Comparison of ENCODE assay signal across 26 cellular contexts in genomic region chr18:5268874-5269273, GRCh38. TPM values are rescaled to one million over a fixed set of nuclear protein-coding genes. Genes with fewer than 3 reads are reported as not detected.
DNase-seq lines count a peak whose midpoint lies in the region; ATAC-seq, FAIRE-seq and TF ChIP-seq lines count a peak whose summit lies in the region.
"Had no signal": no experiment of that assay in that cellular context is flagged by ENCODE, and none has a peak within 500 bp of the region (broad histone marks: within the 10 kb centered on the region; RNA-seq: fewer than 3 reads in every experiment).

No MANE protein-coding gene starts in this region.

- no peak overlapping the region for H3K9ac ChIP-seq in GM12878 (ENCODE audit: control insufficient read depth, insufficient read depth, low read length)
- H3K9ac ChIP-seq: BLaER1 treated with 17β-estradiol and CSF1 and Interleukin-3, amounts not matched to agents 10 nM and 100 nM had no signal

- H3K27ac ChIP-seq in A549 (no peak overlapping the region), HEK293 (ENCODE audit: extremely low read depth, low read depth, low read length) (no peak overlapping the region), GM12878 (ENCODE audit: control insufficient read depth, insufficient read depth) (no peak overlapping the region)
- H3K27ac ChIP-seq: BLaER1 treated with 17β-estradiol and CSF1 and Interleukin-3, amounts not matched to agents 10 nM and 100 nM; C4-2B had no signal

- no peaks in the 10 kb centered on the region for H3K36me3 Mint-ChIP-seq in MCF 10A (ENCODE audit: insufficient read depth, unreplicated experiment)
- no peaks in the 10 kb centered on the region for H3K36me3 Mint-ChIP-seq in activated CD4-positive, alpha-beta memory T cell treated with anti-CD3 and anti-CD28 coated beads, Interleukin-2, amount 10 ng/mL, durations not matched to agents 7 days and 5 days (ENCODE audit: low read depth)

- no peak overlapping the region for H2AFZ ChIP-seq in GM12878 (ENCODE audit: control insufficient read depth, low read depth, low read length)

- FAIRE-seq in A549 (lab: Jason Lieb, UNC) (no peak), GM12878 (lab: Jason Lieb, UNC) (no peak)
- FAIRE-seq: GM12891, GM19239 had no signal

- POLR2A ChIA-PET in A549 (lab: Yijun Ruan, JAX), result no interaction called here
- POLR2A ChIA-PET in HEK293 (lab: Yijun Ruan, JAX), result no interaction called here
- POLR2A ChIA-PET in GM12878 (lab: Charles Lee), result no interaction called here
- POLR2A ChIA-PET in MCF 10A (lab: Yijun Ruan, JAX), result interaction anchor here (0.7 kb wide), 1 partner anchor 223 kb away, joined by 4 read pairs; no protein-coding TSS in a partner anchor
- POLR2A ChIA-PET in activated CD4-positive, alpha-beta memory T cell treated with anti-CD3 and anti-CD28 coated beads, Interleukin-2, amount 10 ng/mL, durations not matched to agents 7 days and 5 days (lab: Charles Lee), result no interaction called here

- SMC1A ChIA-PET in GM12878 (lab: Charles Lee; ENCODE audit: uncharacterized antibody, unreplicated experiment), result no interaction called here

- no peaks in the 10 kb centered on the region for H4K20me1 ChIP-seq in GM12878 (ENCODE audit: control insufficient read depth, insufficient read depth)
- H4K20me1 ChIP-seq: BLaER1 treated with 17β-estradiol and CSF1 and Interleukin-3, amounts not matched to agents 10 nM and 100 nM had no signal

- ATAC-seq in A549, result no peak
- no peak for ATAC-seq in GM12878

- TF ChIP-seq RAD21 in A549 (conservative IDR thresholded peaks at IDR 0.05 in 1 of 2, IDR thresholded peaks at IDR 0.05 in 1 of 2) (no peak), GM12878 (IDR thresholded peaks at IDR 0.05; ENCODE audit: insufficient read depth, low read depth, low read length) (no peak)

- no peak overlapping the region for H3K27ac Mint-ChIP-seq in MCF 10A (ENCODE audit: low read depth, unreplicated experiment)
- H3K27ac Mint-ChIP-seq in activated CD4-positive, alpha-beta memory T cell treated with anti-CD3 and anti-CD28 coated beads, Interleukin-2, amount 10 ng/mL, durations not matched to agents 7 days and 5 days, result no peak overlapping the region
- H3K27ac Mint-ChIP-seq: B cell; CD8-positive, alpha-beta memory T cell had no signal

- in situ Hi-C loops in GM12878 (cut with MboI), result no loop called here

- no peaks in the 10 kb centered on the region for H3K79me2 ChIP-seq in GM12878 (ENCODE audit: control insufficient read depth, insufficient read depth, low read length)

- CTCF ChIA-PET in A549 (lab: Yijun Ruan, JAX) (no interaction called here), HEK293 (lab: Yijun Ruan, JAX) (no interaction called here), GM12878 (lab: Yijun Ruan, JAX) (no interaction called here), MCF 10A (lab: Yijun Ruan, JAX) (no interaction called here)
- CTCF ChIA-PET in activated CD4-positive, alpha-beta memory T cell treated with anti-CD3 and anti-CD28 coated beads, Interleukin-2, amount 10 ng/mL, durations not matched to agents 7 days and 5 days (lab: Charles Lee), result no interaction called here

- no peak overlapping the region for H3K4me3 ChIP-seq in A549
- no peak overlapping the region for H3K4me3 ChIP-seq in HEK293 (ENCODE audit: low read depth, low read length)
- no peak overlapping the region for H3K4me3 ChIP-seq in GM12878
- H3K4me3 ChIP-seq: BLaER1 treated with 17β-estradiol and CSF1 and Interleukin-3, amounts not matched to agents 10 nM and 100 nM had no signal

- TF ChIP-seq CTCF in A549 (IDR thresholded peaks at IDR 0.05) (no peak), HEK293 (tag by site-specific recombination; IDR thresholded peaks at IDR 0.05) (no peak), GM12878 (IDR thresholded peaks at IDR 0.05 in 2 of 3, conservative IDR thresholded peaks at IDR 0.05 in 1 of 3; ENCODE audit: control insufficient read depth in 2 of 3, extremely low read depth in 1 of 3, insufficient read depth in 1 of 3, low read depth in 3 of 3, low read length in 3 of 3) (no peak), MCF 10A (IDR thresholded peaks at IDR 0.05; ENCODE audit: unreplicated experiment) (no peak)

- H3K4me1 Mint-ChIP-seq in MCF 10A (ENCODE audit: insufficient read depth, unreplicated experiment), result no peaks in the 10 kb centered on the region
- no peaks in the 10 kb centered on the region for H3K4me1 Mint-ChIP-seq in activated CD4-positive, alpha-beta memory T cell treated with anti-CD3 and anti-CD28 coated beads, Interleukin-2, amount 10 ng/mL, durations not matched to agents 7 days and 5 days
- H3K4me1 Mint-ChIP-seq: B cell; CD4-positive, alpha-beta memory T cell; CD4-positive, CD25-positive, alpha-beta regulatory T cell; CD8-positive, alpha-beta memory T cell had no signal

- H3K4me1 ChIP-seq in A549 (no peaks in the 10 kb centered on the region), HEK293 (ENCODE audit: control insufficient read depth, insufficient read depth, low read length) (no peaks in the 10 kb centered on the region), GM12878 (ENCODE audit: control insufficient read depth, insufficient read depth, low read length) (no peaks in the 10 kb centered on the region)
- H3K4me1 ChIP-seq: BLaER1 treated with 17β-estradiol and CSF1 and Interleukin-3, amounts not matched to agents 10 nM and 100 nM had no signal

- H3K9me3 ChIP-seq in A549 (no peaks in the 10 kb centered on the region), HEK293 (ENCODE audit: control insufficient read depth, insufficient read depth, low read depth, low read length) (no peaks in the 10 kb centered on the region), GM12878 (replicated peaks; ENCODE audit: control insufficient read depth, insufficient read depth, low read length) (no peaks in the 10 kb centered on the region)

- BruUV-seq in GM12878 (replicated peaks; lab: Mats Ljungman, UMichigan) (no TSS peak), MCF 10A (replicated peaks; lab: Mats Ljungman, UMichigan) (no TSS peak)

- intact Hi-C loops in GM12878 (cut with micrococcal nuclease; ENCODE audit: unreplicated experiment) (no loop called here), MCF 10A (cut with micrococcal nuclease) (no loop called here)

- no peak overlapping the region for H3K4me3 Mint-ChIP-seq in MCF 10A (ENCODE audit: unreplicated experiment)
- no peak overlapping the region for H3K4me3 Mint-ChIP-seq in activated CD4-positive, alpha-beta memory T cell treated with anti-CD3 and anti-CD28 coated beads, Interleukin-2, amount 10 ng/mL, durations not matched to agents 7 days and 5 days
- H3K4me3 Mint-ChIP-seq: B cell; CD4-positive, alpha-beta memory T cell; CD4-positive, CD25-positive, alpha-beta regulatory T cell; CD8-positive, alpha-beta memory T cell had no signal

- H3K4me2 ChIP-seq in A549 (no peak overlapping the region), GM12878 (ENCODE audit: control insufficient read depth, insufficient read depth) (no peak overlapping the region)
- H3K4me2 ChIP-seq: BLaER1 treated with 17β-estradiol and CSF1 and Interleukin-3, amounts not matched to agents 10 nM and 100 nM had no signal

- RAD21 ChIA-PET in GM12878 (lab: Charles Lee; ENCODE audit: unreplicated experiment), result no interaction called here

- peaks cover 33% of the 10 kb centered on the region for H3K9me3 Mint-ChIP-seq in MCF 10A (ENCODE audit: unreplicated experiment)
- peaks cover 4% of the 10 kb centered on the region for H3K9me3 Mint-ChIP-seq in activated CD4-positive, alpha-beta memory T cell treated with anti-CD3 and anti-CD28 coated beads, Interleukin-2, amount 10 ng/mL, durations not matched to agents 7 days and 5 days

- no peaks in the 10 kb centered on the region for H3K27me3 Mint-ChIP-seq in MCF 10A (ENCODE audit: insufficient read depth, unreplicated experiment)
- peaks cover 5% of the 10 kb centered on the region for H3K27me3 Mint-ChIP-seq in activated CD4-positive, alpha-beta memory T cell treated with anti-CD3 and anti-CD28 coated beads, Interleukin-2, amount 10 ng/mL, durations not matched to agents 7 days and 5 days

- no peaks in the 10 kb centered on the region for H3K36me3 ChIP-seq in HEK293 (ENCODE audit: control insufficient read depth in 2 of 2, insufficient read depth in 1 of 2, low read length in 2 of 2)
- H3K36me3 ChIP-seq in GM12878 (ENCODE audit: control insufficient read depth in 2 of 2, insufficient read depth in 2 of 2, low read length in 1 of 2), result no peaks in the 10 kb centered on the region
- H3K36me3 ChIP-seq: BLaER1 treated with 17β-estradiol and CSF1 and Interleukin-3, amounts not matched to agents 10 nM and 100 nM had no signal

- TF ChIP-seq EP300 in A549 (IDR thresholded peaks at IDR 0.05) (no peak), GM12878 (IDR thresholded peaks at IDR 0.05; ENCODE audit: borderline replicate concordance in 1 of 2, control insufficient read depth in 1 of 2, low read depth in 2 of 2, low read length in 2 of 2) (no peak)

- H3K27me3 ChIP-seq in GM12878 (replicated peaks in 1 of 2; ENCODE audit: control insufficient read depth in 2 of 2, insufficient read depth in 2 of 2, low read length in 1 of 2), result no peaks in the 10 kb centered on the region
- H3K27me3 ChIP-seq: BLaER1 treated with 17β-estradiol and CSF1 and Interleukin-3, amounts not matched to agents 10 nM and 100 nM had no signal

- TF ChIP-seq POLR2A in A549 (IDR thresholded peaks at IDR 0.05; ENCODE audit: low read length), result no peak
- no peak for TF ChIP-seq POLR2A in GM12878 (IDR thresholded peaks at IDR 0.05; ENCODE audit: low read depth, low read length)

- DNase-seq in A549 (ENCODE audit: low read depth in 1 of 2, low spot score in 1 of 2), result no peak
- no peak for DNase-seq in GM12878 (ENCODE audit: low read depth, low spot score)
- DNase-seq in left kidney (ENCODE audit: low read depth, low spot score), result peak; percentile 11
- DNase-seq in LoVo (ENCODE audit: low spot score), result no peak
- no peak for DNase-seq in MCF 10A (ENCODE audit: unreplicated experiment)
- no peak for DNase-seq in activated CD4-positive, alpha-beta memory T cell treated with anti-CD3 and anti-CD28 coated beads, Interleukin-2, amount 10 ng/mL, durations not matched to agents 7 days and 5 days
- no peak for DNase-seq in retina
- DNase-seq: 8988T; AML-193; CD4-positive, alpha-beta memory T cell; CD4-positive, CD25-positive, alpha-beta regulatory T cell; CD8-positive, alpha-beta memory T cell; COR-L47; DMS 273 treated with DMSO at 0.1 percent for 48 hours; DMS153; DMS53; DMS79; DND-41; EL; GDM1 had no signal

RNA-seq across cellular contexts. Expression of gene ZBTB14, which starts 26.7 kb away (rescaled TPM):
- polyA plus RNA-seq in A549 (2011; rRNA removed) (17.1 and 23.4 TPM in 2 replicates), A549 (2017; fragmentation: RNase III; extraction: RNeasy Plus Mini Kit Qiagen cat#74134 plus additional on column Dnase treatment) (5.8 to 7.3 TPM (median 7.1 TPM) in 3 replicates), GM12878 (2011; rRNA removed) (21.2 and 33.6 TPM in 2 replicates), GM12878 (2014; fragmentation: Illumina TruSeq; extraction: Trizol) (13.5 and 19.4 TPM in 2 replicates), GM12878 (2014; fragmentation: Nextera tagmentation; extraction: Ambion mirVana) (1 to 10 TPM; 4.4 to 4.8 TPM), GM12878 (2014; rRNA removed) (7.7 and 9.1 TPM in 2 replicates), GM12878 (2016; fragmentation: Nextera tagmentation; extraction: Ambion mirVana) (10 to 100 TPM; 10.3 to 11.0 TPM)
- 3.6 and 3.7 TPM in 2 replicates for polyA plus RNA-seq in A549 (2012; cell fraction: cytosol; rRNA removed)
- polyA plus RNA-seq in A549 (2012; cell fraction: nucleus; rRNA removed), result 1.9 and 3.9 TPM in 2 replicates
- 11.1 and 14.3 TPM in 2 replicates for polyA minus RNA-seq in A549 (2011; rRNA and poly(A)+ RNA removed)
- total RNA-seq in GM12878 (2013; cell fraction: nucleolus; rRNA removed), result 25.1 and 29.2 TPM in 2 replicates
- total RNA-seq in GM12878 (2014; rRNA removed) (11.0 and 11.2 TPM in 2 replicates), GM12878 (2014; rRNA removed; fragmentation: Illumina TruSeq; extraction: Trizol) (12.6 and 13.1 TPM in 2 replicates), GM12878 (2021) (12.5 and 14.7 TPM in 2 replicates), MCF 10A (2022) (7.3 and 8.6 TPM in 2 replicates)
- 5.1 TPM for polyA plus RNA-seq in GM12878 (2011; ENCODE audit: low read depth)
- 7.7 and 8.2 TPM in 2 replicates for polyA plus RNA-seq in GM12878 (2011; cell fraction: cytosol; rRNA removed)
- polyA plus RNA-seq in GM12878 (2011; cell fraction: nucleus; rRNA removed), result 29.6 and 33.1 TPM in 2 replicates
- polyA plus RNA-seq in GM12878 (2012), result 6.7 and 9.6 TPM in 2 replicates
- 14.0 and 18.9 TPM in 2 replicates for polyA minus RNA-seq in GM12878 (2011; rRNA and poly(A)+ RNA removed)
- 6.1 and 7.0 TPM in 2 replicates for polyA minus RNA-seq in GM12878 (2011; cell fraction: cytosol; rRNA and poly(A)+ RNA removed)
- polyA minus RNA-seq in GM12878 (2011; cell fraction: nucleus; rRNA and poly(A)+ RNA removed), result 27.7 and 34.6 TPM in 2 replicates
- total RNA-seq in activated CD4-positive, alpha-beta memory T cell treated with anti-CD3 and anti-CD28 coated beads, Interleukin-2, amount 10 ng/mL, durations not matched to agents 7 days and 5 days, result 10 to 100 TPM; 26.3 to 27.3 TPM
